2 cellular contexts compared by ENCODE assay signal in genomic region chr14:52798826-52799225, GRCh38.
TF ChIP-seq lines count a peak whose summit lies in the region.

No MANE protein-coding gene starts in this region.

TF ChIP-seq in GM23338, 12 proteins besides CTCF, POLR2A, EP300 and RAD21:
- TF ChIP-seq ZNF462 (CRISPR knock-in tag; IDR thresholded peaks at IDR 0.05) (no peak), EZH2 (IDR thresholded peaks at IDR 0.05; ENCODE audit: low read depth, unreplicated experiment) (no peak), JUNB (IDR thresholded peaks at IDR 0.05; ENCODE audit: unreplicated experiment) (no peak), POLR2AphosphoS5 (IDR thresholded peaks at IDR 0.05; ENCODE audit: low read depth) (no peak)
TF ChIP-seq in GM23338: peak in this region for 0.

TF ChIP-seq in IMR-90, 13 proteins besides CTCF, POLR2A, EP300 and RAD21 (continued from another document):
- TF ChIP-seq USF2 (IDR thresholded peaks at IDR 0.05; ENCODE audit: low read depth, low read length), result no peak
